Comparison of ENCODE assay signal across 1 cellular context in the genomic region with DNA sequence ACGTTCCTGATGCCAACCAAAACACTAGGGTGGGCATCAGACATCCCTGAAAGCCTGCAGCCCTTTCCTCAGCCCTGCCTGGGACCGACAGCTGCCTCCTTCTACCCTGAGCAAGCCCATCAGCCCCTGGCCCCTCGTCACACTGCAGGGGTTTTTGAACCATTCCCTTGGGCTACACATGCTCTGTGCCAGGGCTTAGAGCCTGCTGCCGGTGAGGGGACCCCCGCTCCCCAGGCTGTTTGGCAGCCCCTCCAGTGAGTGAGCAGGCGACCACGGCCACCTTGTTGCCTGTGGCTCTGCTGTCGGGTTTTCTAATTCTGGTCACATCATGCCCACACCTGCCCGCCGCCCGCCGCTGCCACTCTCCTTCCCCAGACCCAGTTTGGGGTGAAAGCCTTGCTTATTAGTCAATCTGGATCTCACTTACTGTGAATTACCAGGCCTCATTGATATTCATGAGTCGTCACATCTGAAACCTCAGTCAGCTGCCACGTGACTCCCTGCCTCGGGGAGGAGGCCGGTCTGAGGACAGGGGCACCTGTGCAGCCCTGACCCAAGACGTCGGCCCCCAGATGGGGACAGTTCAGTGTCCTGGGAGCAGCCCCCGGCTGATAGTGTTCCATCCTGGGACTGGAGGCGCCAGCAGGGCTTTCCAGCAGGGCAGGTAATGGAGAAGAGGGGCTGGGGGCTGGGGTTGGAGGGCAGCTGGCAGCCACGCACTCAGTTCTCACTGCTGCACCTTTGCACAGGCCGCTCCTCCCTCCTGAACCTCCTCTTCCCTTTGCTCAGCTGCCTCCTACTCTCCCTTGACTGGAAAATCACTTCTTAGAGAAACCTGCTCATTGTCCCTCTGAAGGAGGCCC.
TF ChIP-seq lines count a peak whose summit lies in the region.

No MANE protein-coding gene starts in this region.

TF ChIP-seq in GM23338, 12 proteins besides CTCF, POLR2A, EP300 and RAD21 (continued from another document):
- TF ChIP-seq ZNF114 (CRISPR knock-in tag; IDR thresholded peaks at IDR 0.05) (no peak), STAT1 (IDR thresholded peaks at IDR 0.05; ENCODE audit: unreplicated experiment) (no peak), EZH2phosphoT487 (IDR thresholded peaks at IDR 0.05; ENCODE audit: unreplicated experiment) (no peak), NANOG (IDR thresholded peaks at IDR 0.05; ENCODE audit: borderline replicate concordance) (no peak)
